19 cellular contexts compared by ENCODE assay signal in genomic region chr13:113043931-113044330, GRCh38.
"Had no signal": no experiment of that assay in that cellular context is flagged by ENCODE, and none has a peak within 500 bp of the region (broad histone marks: within the 10 kb centered on the region; RNA-seq: fewer than 3 reads in every experiment).

No MANE protein-coding gene starts in this region.

- FAIRE-seq: frontal cortex, keratinocyte had no signal

- DNase-seq: activated CD4-positive, alpha-beta T cell treated with anti-CD3 and anti-CD28 coated beads, Interleukin-2, amount 50 U/mL, for 48 hours; activated naive CD4-positive, alpha-beta T cell; activated naive CD8-positive, alpha-beta T cell treated with anti-CD3 and anti-CD28 coated beads for 36 hours; activated T-cell treated with anti-CD3 and anti-CD28 coated beads for 4 hours; body of pancreas; central memory CD4-positive, alpha-beta T cell; colonic mucosa; left ventricle myocardium inferior; naive thymus-derived CD4-positive, alpha-beta T cell; psoas muscle; stimulated activated CD4-positive, alpha-beta T cell treated with anti-CD3 and anti-CD28 coated beads, Interleukin-4, amount 100 ng/mL, for 4 hours; T-helper 2 cell; thyroid gland; WERI-Rb-1 had no signal

- ATAC-seq: body of pancreas; naive thymus-derived CD4-positive, alpha-beta T cell; right cardiac atrium; stimulated activated memory B cell treated with anti-CD40 and anti-IgM and Interleukin-4, amounts not matched to agents 10 μg/mL and 1 μg/mL and 100 μg/mL, for 72 hours had no signal

- H3K4me3 ChIP-seq: body of pancreas, colonic mucosa, left ventricle myocardium inferior, smooth muscle cell, thyroid gland had no signal

- H3K27ac ChIP-seq: body of pancreas, colonic mucosa, left ventricle myocardium inferior, psoas muscle, thyroid gland, WERI-Rb-1 had no signal

- H3K27me3 ChIP-seq: body of pancreas, colonic mucosa, thyroid gland had no signal

- H3K36me3 ChIP-seq: colonic mucosa had no signal

- H3K4me1 ChIP-seq: body of pancreas, colonic mucosa, thyroid gland had no signal

- H3K4me2 ChIP-seq: smooth muscle cell had no signal

- H3K9me3 ChIP-seq: body of pancreas, colonic mucosa, left ventricle myocardium inferior, psoas muscle, thyroid gland had no signal
